In genomic region chr10:69696073-69696731, GRCh38 we compare ENCODE assay signal across 8 cellular contexts.
DNase-seq lines count a peak whose midpoint lies in the region; ATAC-seq and TF ChIP-seq lines count a peak whose summit lies in the region.

No MANE protein-coding gene starts in this region.

- H3K4me1 ChIP-seq in smooth muscle cell (ENCODE audit: low read depth): no peaks in the 10 kb centered on the region

- peak overlapping the region; percentile 34 for H3K9ac ChIP-seq in smooth muscle cell (ENCODE audit: low read depth)

- H3K4me2 ChIP-seq in smooth muscle cell: no peak overlapping the region

- no peaks in the 10 kb centered on the region for H4K20me1 ChIP-seq in smooth muscle cell (ENCODE audit: low read depth)

- intact Hi-C loops in posterior vena cava (cut with DNase I): loop anchor here in 1 of 2 donors (10.0 kb wide), 1 partner anchor 219 kb away; no protein-coding TSS in a partner anchor

- peak overlapping the region; percentile 60 for H3K27ac ChIP-seq in smooth muscle cell (ENCODE audit: low read depth)

- no peaks in the 10 kb centered on the region for H3K36me3 ChIP-seq in smooth muscle cell (ENCODE audit: low read depth)

- peaks cover 10% of the 10 kb centered on the region for H3K27me3 ChIP-seq in smooth muscle cell (ENCODE audit: low read depth)

- no peak overlapping the region for H2AFZ ChIP-seq in smooth muscle cell (ENCODE audit: low read depth)

- H3K9me3 ChIP-seq in smooth muscle cell (replicated peaks; ENCODE audit: low read depth): no peaks in the 10 kb centered on the region

- DNase-seq in COLO829 (ENCODE audit: low spot score) (peak; percentile 70), HFF-Myc (ENCODE audit: extremely low read depth, low read depth) (peak; percentile 93), SW480 (ENCODE audit: low spot score) (peak; percentile 88), germinal center (ENCODE audit: low spot score) (peak; percentile 27), smooth muscle cell (lab: John Stamatoyannopoulos, UW; ENCODE audit: unreplicated experiment) (no peak), posterior vena cava (ENCODE audit: low spot score) (no peak)

- H3K4me3 ChIP-seq in HFF-Myc (replicated peaks; ENCODE audit: low read depth, low read length) (no peak overlapping the region), smooth muscle cell (no peak overlapping the region)

- no peaks in the 10 kb centered on the region for H3F3A ChIP-seq in smooth muscle cell (ENCODE audit: low read depth)

- TF ChIP-seq CTCF in HFF-Myc (IDR thresholded peaks at IDR 0.05; ENCODE audit: low read depth, low read length, missing control alignments) (peak; percentile 68), smooth muscle cell (IDR thresholded peaks at IDR 0.05; ENCODE audit: borderline replicate concordance, insufficient read depth, poor library complexity, severe bottlenecking) (peak; percentile 69)

- 53% methylated on average over 9 of the region's 9 CpGs for WGBS in smooth muscle cell (ENCODE audit: low lambda C conversion rate)

- no peaks in the 10 kb centered on the region for H3K79me2 ChIP-seq in smooth muscle cell (ENCODE audit: low read depth)

- ATAC-seq in HG02588 (IDR thresholded peaks at IDR 0.05; ENCODE audit: unreplicated experiment) (no peak), HG02884 (IDR thresholded peaks at IDR 0.05; ENCODE audit: unreplicated experiment) (no peak)

Comparison
In these comparisons a context has a peak if more than half of its experiments do, and no peak if none do; other contexts are left out.
1. DNase-seq: peak in COLO829 (single experiment), HFF-Myc (single experiment), SW480 (single experiment) and germinal center (single experiment); none in smooth muscle cell (single experiment) and posterior vena cava (single experiment).